In the genomic region with DNA sequence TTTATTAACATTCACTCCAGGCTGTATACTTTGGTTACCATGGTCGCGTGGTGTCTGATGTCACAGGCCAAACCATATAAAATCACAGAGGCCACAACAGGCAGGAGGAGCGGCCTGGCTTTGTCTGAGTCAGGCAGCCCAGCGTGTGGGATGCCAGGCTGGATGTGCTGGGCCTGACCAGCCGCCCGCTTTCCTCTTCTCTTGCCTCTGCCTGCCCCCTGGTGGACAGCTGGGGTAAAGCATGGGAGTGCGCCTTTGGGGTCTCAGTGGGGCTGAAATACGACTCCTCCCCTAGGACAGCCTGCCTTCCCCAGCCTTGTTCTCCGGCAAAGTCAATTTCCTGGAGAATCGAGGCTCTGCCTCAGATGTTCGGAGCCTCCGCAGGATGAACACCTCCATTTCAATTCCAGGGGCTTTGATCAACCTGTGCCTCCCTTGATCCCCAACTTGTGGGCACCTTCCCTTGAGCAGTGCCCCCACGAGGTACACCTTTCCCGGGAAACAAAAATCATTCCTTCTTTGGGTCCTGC, we compare ENCODE assay signal across 8 cellular contexts.
DNase-seq lines count a peak whose midpoint lies in the region; ATAC-seq and TF ChIP-seq lines count a peak whose summit lies in the region.

No MANE protein-coding gene starts in this region.

- intact Hi-C loops in heart left ventricle (cut with DNase I), result loop anchor here (1.0 to 10.0 kb wide), 18 partner anchors 49 to 934 kb away; a partner anchor contains a TSS

- TF ChIP-seq CTCF in HFF-Myc (IDR thresholded peaks at IDR 0.05; ENCODE audit: low read depth, low read length, missing control alignments) (peak; percentile 95), heart left ventricle (IDR thresholded peaks at IDR 0.05) (peak; percentile 93 to 98 (median 96))

- no peaks in the 10 kb centered on the region for H3K36me3 Mint-ChIP-seq in activated naive CD4-positive, alpha-beta T cell treated with anti-CD3 and anti-CD28 coated beads, Interleukin-2, amount 10 ng/mL, durations not matched to agents 7 days and 5 days

- H3K27ac Mint-ChIP-seq in activated naive CD4-positive, alpha-beta T cell treated with anti-CD3 and anti-CD28 coated beads, Interleukin-2, amount 10 ng/mL, durations not matched to agents 7 days and 5 days, result no peak overlapping the region

- TF ChIP-seq POLR2A in heart left ventricle (IDR thresholded peaks at IDR 0.05), result no peak

- no peaks in the 10 kb centered on the region for H3K9me3 Mint-ChIP-seq in activated naive CD4-positive, alpha-beta T cell treated with anti-CD3 and anti-CD28 coated beads, Interleukin-2, amount 10 ng/mL, durations not matched to agents 7 days and 5 days

- H3K4me3 Mint-ChIP-seq in activated naive CD4-positive, alpha-beta T cell treated with anti-CD3 and anti-CD28 coated beads, Interleukin-2, amount 10 ng/mL, durations not matched to agents 7 days and 5 days, result no peak overlapping the region

- H3K4me1 Mint-ChIP-seq in activated naive CD4-positive, alpha-beta T cell treated with anti-CD3 and anti-CD28 coated beads, Interleukin-2, amount 10 ng/mL, durations not matched to agents 7 days and 5 days, result peaks cover 42% of the 10 kb centered on the region

- peak overlapping the region in 5 of 12 donors; percentile 4 to 52 (median 33) for H3K27ac ChIP-seq in heart left ventricle
- peak overlapping the region; percentile 67 for H3K27ac ChIP-seq in rectal smooth muscle tissue (ENCODE audit: low read depth, low read length)

- DNase-seq in GM04504 (ENCODE audit: low read depth) (peak; percentile 93), HFF-Myc (ENCODE audit: extremely low read depth, low read depth) (peak; percentile 87), NT2/D1 (ENCODE audit: low read depth, low spot score) (peak; percentile 87), heart left ventricle (peak; percentile 86 to 94 (median 91)), DMS 273 (lab: John Stamatoyannopoulos, UW; ENCODE audit: unreplicated experiment) (no peak), NCI-H1436 (lab: John Stamatoyannopoulos, UW) (no peak)
- DNase-seq in activated naive CD4-positive, alpha-beta T cell treated with anti-CD3 and anti-CD28 coated beads, Interleukin-2, amount 10 ng/mL, durations not matched to agents 7 days and 5 days, result peak; percentile 87

- 6 to 13% (median 7%) methylated on average over 9 to 14 of the region's 14 CpGs for WGBS in heart left ventricle, 4 donors

- CTCF ChIA-PET in activated naive CD4-positive, alpha-beta T cell treated with anti-CD3 and anti-CD28 coated beads, Interleukin-2, amount 10 ng/mL, durations not matched to agents 7 days and 5 days (lab: Charles Lee), result interaction anchor here (0.7 to 4.1 kb wide), 34 partner anchors 10 to 933 kb away, joined by 3 to 26 read pairs (median 4); a partner anchor contains a TSS

- no peaks in the 10 kb centered on the region for H3K36me3 ChIP-seq in NT2/D1 (ENCODE audit: insufficient read depth, insufficient read length, low read length)
- H3K36me3 ChIP-seq in heart left ventricle, result no peaks in the 10 kb centered on the region
- no peaks in the 10 kb centered on the region for H3K36me3 ChIP-seq in rectal smooth muscle tissue (ENCODE audit: control insufficient read depth, insufficient read depth, low read length)

- H3K27me3 ChIP-seq in NT2/D1 (ENCODE audit: insufficient read depth, insufficient read length) (peaks cover 5% of the 10 kb centered on the region), heart left ventricle (no peaks in the 10 kb centered on the region), rectal smooth muscle tissue (ENCODE audit: control insufficient read depth, insufficient read depth, low read length) (no peaks in the 10 kb centered on the region)

- H3K4me3 ChIP-seq in HFF-Myc (replicated peaks; ENCODE audit: low read depth, low read length) (no peak overlapping the region), NT2/D1 (ENCODE audit: insufficient read length, low read depth) (no peak overlapping the region), heart left ventricle (no peak overlapping the region), rectal smooth muscle tissue (ENCODE audit: low read length) (no peak overlapping the region)

- peaks cover 4% of the 10 kb centered on the region for H3K27me3 Mint-ChIP-seq in activated naive CD4-positive, alpha-beta T cell treated with anti-CD3 and anti-CD28 coated beads, Interleukin-2, amount 10 ng/mL, durations not matched to agents 7 days and 5 days

- H3K9me3 ChIP-seq in NT2/D1 (ENCODE audit: insufficient read depth, low read length), result no peaks in the 10 kb centered on the region
- no peaks in the 10 kb centered on the region for H3K9me3 ChIP-seq in heart left ventricle

- H3K4me1 ChIP-seq in NT2/D1 (ENCODE audit: insufficient read depth, insufficient read length) (peaks cover 5% of the 10 kb centered on the region), heart left ventricle (peaks cover 0 to 41% (median 15%) of the 10 kb centered on the region in 12 donors), rectal smooth muscle tissue (ENCODE audit: control insufficient read depth, insufficient read depth, low read length) (peaks cover 37% of the 10 kb centered on the region)

- peak; percentile 71 to 91 (median 86) for ATAC-seq in heart left ventricle

- H3K9ac ChIP-seq in NT2/D1 (ENCODE audit: insufficient read length, low read depth), result peak overlapping the region; percentile 43
- no peak overlapping the region for H3K9ac ChIP-seq in rectal smooth muscle tissue (ENCODE audit: low read length)

Comparison
In these comparisons a context has a peak if more than half of its experiments do, and no peak if none do; other contexts are left out.
1. DNase-seq: peak in GM04504 (single experiment), HFF-Myc (single experiment), NT2/D1 (single experiment), activated naive CD4-positive, alpha-beta T cell treated with anti-CD3 and anti-CD28 coated beads, Interleukin-2, amount 10 ng/mL, durations not matched to agents 7 days and 5 days (single experiment) and heart left ventricle (5 of 5); none in DMS 273 (single experiment) and NCI-H1436 (single experiment).